ENCODE assay signal across 7 cellular contexts in the genomic region with DNA sequence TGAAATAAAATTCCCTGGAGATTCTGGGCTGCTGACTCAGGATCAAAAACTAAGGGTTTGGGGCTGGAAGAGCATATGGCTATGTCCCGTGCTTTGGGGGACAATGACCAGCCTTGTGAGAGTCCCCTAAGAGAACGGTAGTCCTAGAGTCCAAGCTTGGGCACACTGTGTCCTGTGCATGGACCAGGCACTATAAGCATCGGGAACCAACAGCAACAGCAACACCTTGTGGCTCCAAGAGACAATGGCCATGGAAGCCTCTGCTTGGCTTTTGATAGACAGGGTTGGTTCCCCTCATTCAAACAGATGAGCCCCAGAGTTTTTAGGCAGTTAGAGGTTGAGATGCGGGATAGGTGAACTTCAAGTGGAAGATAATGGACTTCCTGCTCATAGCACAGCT.
DNase-seq lines count a peak whose midpoint lies in the region; ATAC-seq and TF ChIP-seq lines count a peak whose summit lies in the region.

No MANE protein-coding gene starts in this region.

- no peak overlapping the region for H3K14ac ChIP-seq in mesenchymal stem cell (ENCODE audit: low read length in 2 of 2)

- no peaks in the 10 kb centered on the region for H3K9me3 Mint-ChIP-seq in activated CD8-positive, alpha-beta memory T cell treated with anti-CD3 and anti-CD28 coated beads, Interleukin-2, amount 10 ng/mL, durations not matched to agents 7 days and 5 days (ENCODE audit: low read depth)

- H3K9ac ChIP-seq in mesenchymal stem cell (ENCODE audit: low read length) = no peak overlapping the region

- TF ChIP-seq CTCF in GM12864 (IDR thresholded peaks at IDR 0.05; ENCODE audit: low read depth, low read length, missing control alignments) = peak; percentile 33

- WGBS in mesenchymal stem cell = 85% methylated on average over 4 of the region's 4 CpGs

- H3K36me3 Mint-ChIP-seq in activated CD8-positive, alpha-beta memory T cell treated with anti-CD3 and anti-CD28 coated beads, Interleukin-2, amount 10 ng/mL, durations not matched to agents 7 days and 5 days = no peaks in the 10 kb centered on the region

- H3K27ac Mint-ChIP-seq in activated CD8-positive, alpha-beta memory T cell treated with anti-CD3 and anti-CD28 coated beads, Interleukin-2, amount 10 ng/mL, durations not matched to agents 7 days and 5 days = no peak overlapping the region

- CTCF ChIA-PET in activated CD8-positive, alpha-beta memory T cell treated with anti-CD3 and anti-CD28 coated beads, Interleukin-2, amount 10 ng/mL, durations not matched to agents 7 days and 5 days (lab: Charles Lee) = no interaction called here

- H2BK15ac ChIP-seq in mesenchymal stem cell (ENCODE audit: low read depth, poor library complexity, severe bottlenecking) = no peak overlapping the region

- no peak overlapping the region for H2AFZ ChIP-seq in mesenchymal stem cell (ENCODE audit: low read depth, low read length)

- peak overlapping the region; percentile 3 for H4K91ac ChIP-seq in mesenchymal stem cell (ENCODE audit: low read length)

- no peak overlapping the region for H3K4me3 ChIP-seq in GM12864 (ENCODE audit: low read depth, low read length)
- no peak overlapping the region for H3K4me3 ChIP-seq in mesenchymal stem cell (ENCODE audit: insufficient read depth in 1 of 2, low read depth in 1 of 2, low read length in 2 of 2)

- H3K36me3 ChIP-seq in mesenchymal stem cell (ENCODE audit: control insufficient read depth in 1 of 2, insufficient read depth in 2 of 2, low read depth in 1 of 2, low read length in 2 of 2) = no peaks in the 10 kb centered on the region

- H3K23ac ChIP-seq in mesenchymal stem cell (ENCODE audit: low read length in 2 of 2) = no peak overlapping the region

- no peak overlapping the region for H2BK12ac ChIP-seq in mesenchymal stem cell (ENCODE audit: low read length in 2 of 2)

- H3K27me3 Mint-ChIP-seq in activated CD8-positive, alpha-beta memory T cell treated with anti-CD3 and anti-CD28 coated beads, Interleukin-2, amount 10 ng/mL, durations not matched to agents 7 days and 5 days = peaks cover 4% of the 10 kb centered on the region

- no peaks in the 10 kb centered on the region for H3K4me1 Mint-ChIP-seq in activated CD8-positive, alpha-beta memory T cell treated with anti-CD3 and anti-CD28 coated beads, Interleukin-2, amount 10 ng/mL, durations not matched to agents 7 days and 5 days

- no peak overlapping the region for H3K27ac ChIP-seq in mesenchymal stem cell (ENCODE audit: low read length, poor library complexity, severe bottlenecking)

- H2AK5ac ChIP-seq in mesenchymal stem cell (ENCODE audit: low read length, severe bottlenecking) = no peak overlapping the region

- no peak overlapping the region for H2BK120ac ChIP-seq in mesenchymal stem cell (ENCODE audit: low read depth, low read length)

- H4K8ac ChIP-seq in mesenchymal stem cell (ENCODE audit: low read length) = no peak overlapping the region

- ATAC-seq in GM21786 (IDR thresholded peaks at IDR 0.05; ENCODE audit: unreplicated experiment) = no peak
- ATAC-seq in activated CD8-positive, alpha-beta memory T cell treated with anti-CD3 and anti-CD28 coated beads, Interleukin-2, amount 10 ng/mL, durations not matched to agents 7 days and 5 days = no peak

- DNase-seq in GM12864 (ENCODE audit: low read depth) = no peak
- peak; percentile 14 for DNase-seq in HS-27A (ENCODE audit: low read depth)
- peak; percentile 98 for DNase-seq in SHP77 treated with DMSO at 0.1 percent for 48 hours (lab: John Stamatoyannopoulos, UW)
- DNase-seq in mesenchymal stem cell = no peak
- no peak for DNase-seq in G401 (ENCODE audit: low spot score)
- no peak for DNase-seq in activated CD8-positive, alpha-beta memory T cell treated with anti-CD3 and anti-CD28 coated beads, Interleukin-2, amount 10 ng/mL, durations not matched to agents 7 days and 5 days

- no peaks in the 10 kb centered on the region for H3K9me3 ChIP-seq in mesenchymal stem cell (ENCODE audit: control insufficient read depth, low read length)

- no peaks in the 10 kb centered on the region for H3K4me1 ChIP-seq in mesenchymal stem cell (ENCODE audit: control insufficient read depth, insufficient read depth, low read depth, low read length)

- H3K79me1 ChIP-seq in mesenchymal stem cell (replicated peaks; ENCODE audit: low read length, poor library complexity, severe bottlenecking) = no peaks in the 10 kb centered on the region

- no peaks in the 10 kb centered on the region for H3K27me3 ChIP-seq in mesenchymal stem cell (ENCODE audit: control insufficient read depth in 1 of 2, insufficient read depth in 1 of 2, low read length in 2 of 2)

- no peak overlapping the region for H3K4me2 ChIP-seq in mesenchymal stem cell (ENCODE audit: low read length, poor library complexity, severe bottlenecking)

- in situ Hi-C loops in G401 (cut with HindIII; ENCODE audit: low sequenced_read_pairs) = no loop called here

- no peak overlapping the region for H3K4ac ChIP-seq in mesenchymal stem cell (ENCODE audit: low read depth in 1 of 2, low read length in 2 of 2)

- no peak overlapping the region for H3K18ac ChIP-seq in mesenchymal stem cell (ENCODE audit: low read depth in 1 of 2, low read length in 2 of 2)

- H3K4me3 Mint-ChIP-seq in activated CD8-positive, alpha-beta memory T cell treated with anti-CD3 and anti-CD28 coated beads, Interleukin-2, amount 10 ng/mL, durations not matched to agents 7 days and 5 days = no peak overlapping the region

- no peak overlapping the region for H2BK5ac ChIP-seq in mesenchymal stem cell (ENCODE audit: low read depth, low read length, poor library complexity, severe bottlenecking)

Comparison
In these comparisons a context has a peak if more than half of its experiments do, and no peak if none do; other contexts are left out.
1. DNase-seq: peak in HS-27A (single experiment) and SHP77 treated with DMSO at 0.1 percent for 48 hours (single experiment); none in GM12864 (single experiment), mesenchymal stem cell (single experiment), G401 (single experiment) and activated CD8-positive, alpha-beta memory T cell treated with anti-CD3 and anti-CD28 coated beads, Interleukin-2, amount 10 ng/mL, durations not matched to agents 7 days and 5 days (single experiment).